16 cellular contexts compared by ENCODE assay signal in genomic region chr3:72018339-72018984, GRCh38.
DNase-seq lines count a peak whose midpoint lies in the region; ATAC-seq, FAIRE-seq and TF ChIP-seq lines count a peak whose summit lies in the region.
"Had no signal": no experiment of that assay in that cellular context is flagged by ENCODE, and none has a peak within 500 bp of the region (broad histone marks: within the 10 kb centered on the region; RNA-seq: fewer than 3 reads in every experiment).

No MANE protein-coding gene starts in this region.

- peak overlapping the region; percentile 41; the same call in 1 of the 2 replicates for H2BK12ac ChIP-seq in H1 (ENCODE audit: low read depth, low read length)

- H3K4me3 ChIP-seq in H1 (ENCODE audit: extremely low read depth in 1 of 4, insufficient read depth in 2 of 4, low read depth in 3 of 4, low read length in 4 of 4) = no peak overlapping the region
- H3K4me3 ChIP-seq: right lobe of liver had no signal

- no peaks in the 10 kb centered on the region for H3K27me3 ChIP-seq in H1 (replicated peaks in 1 of 4; ENCODE audit: control insufficient read depth in 3 of 4, extremely low read depth in 1 of 4, insufficient read depth in 3 of 4, low read length in 3 of 4)
- H3K27me3 ChIP-seq: right lobe of liver had no signal

- H2BK120ac ChIP-seq in H1 (replicated peaks; ENCODE audit: low read depth, low read length) = no peak overlapping the region

- no peak for TF ChIP-seq RAD21 in H1 (IDR thresholded peaks at IDR 0.05 in 1 of 2, conservative IDR thresholded peaks at IDR 0.05 in 1 of 2; ENCODE audit: low read depth in 2 of 2, low read length in 2 of 2)

- WGBS in H1 (ENCODE audit: extremely low coverage in 1 of 2, insufficient coverage in 1 of 2, insufficient read length in 1 of 2, insufficient replicate concordance in 2 of 2, low coverage in 1 of 2, low lambda C conversion rate in 2 of 2, missing lambda C conversion rate in 1 of 2), 2 experiments = 83% methylated on average over 5 of the region's 5 CpGs; no CpG with 5 or more reads in 1 of the 2 experiments

- TF ChIP-seq EP300 in H1 (IDR thresholded peaks at IDR 0.05; ENCODE audit: borderline replicate concordance in 1 of 2, low read depth in 2 of 2, low read length in 2 of 2) = no peak

- H3K9me3 Mint-ChIP-seq in neural crest cell = peaks cover 3% of the 10 kb centered on the region
- H3K9me3 Mint-ChIP-seq: T-cell had no signal

- H4K91ac ChIP-seq in H1 (replicated peaks; ENCODE audit: insufficient read length, low read length) = no peak overlapping the region

- H2BK20ac ChIP-seq in H1 (ENCODE audit: low read length) = no peak overlapping the region

- CTCF ChIA-PET in H1 (lab: Charles Lee; ENCODE audit: partially characterized antibody) = interaction anchor here (1.2 kb wide), 2 partner anchors 9 to 16 kb away, joined by 3 read pairs; no protein-coding TSS in a partner anchor

- H3K23me2 ChIP-seq in H1 (ENCODE audit: low read depth, low read length) = no peaks in the 10 kb centered on the region

- DNase-seq in GM03348 (ENCODE audit: low spot score) (peak; percentile 28), M059J (ENCODE audit: low read depth) (peak; percentile 20), H1 (ENCODE audit: low read depth in 1 of 2, low spot score in 2 of 2) (no peak), neural crest cell (ENCODE audit: low read depth, low spot score) (no peak), cerebellar cortex (ENCODE audit: low spot score) (no peak)
- DNase-seq: activated CD4-positive, alpha-beta T cell treated with anti-CD3 and anti-CD28 coated beads, Interleukin-2, amount 50 U/mL, for 1 hour; activated gamma-delta T cell treated with Interleukin-2 at 50 U/mL for 16 hours; Caco-2; NCI-H1930; T-cell had no signal

- no peaks in the 10 kb centered on the region for H3K79me2 ChIP-seq in H1 (ENCODE audit: control insufficient read depth in 1 of 2, insufficient read depth in 2 of 2, low read length in 2 of 2)

- H3K27ac Mint-ChIP-seq in neural crest cell (ENCODE audit: unreplicated experiment) = peak overlapping the region; percentile 63
- H3K27ac Mint-ChIP-seq: T-cell had no signal

- no peak overlapping the region for H3K56ac ChIP-seq in H1 (replicated peaks; ENCODE audit: insufficient read length, low read depth, low read length)

- TF ChIP-seq CTCF in H1 (IDR thresholded peaks at IDR 0.05; ENCODE audit: control extremely low read depth in 1 of 3, insufficient read depth in 1 of 3, low read depth in 1 of 3, low read length in 3 of 3) (no peak), neural crest cell (conservative IDR thresholded peaks at IDR 0.05) (no peak)

- peaks cover 10 to 13% of the 10 kb centered on the region in 2 experiments; a peak in 3 of 4 replicates for H3K9me3 ChIP-seq in H1 (ENCODE audit: insufficient read depth in 2 of 2, low read depth in 1 of 2, low read length in 1 of 2)
- H3K9me3 ChIP-seq: Caco-2, right lobe of liver had no signal

- no peak overlapping the region for H4K5ac ChIP-seq in H1 (ENCODE audit: insufficient read length, low read depth, low read length)

- no peak overlapping the region for H2BK15ac ChIP-seq in H1 (ENCODE audit: low read length)

- H3K18ac ChIP-seq in H1 (ENCODE audit: extremely low read depth, low read length) = no peak overlapping the region

- POLR2A ChIA-PET in H1 (lab: Charles Lee; ENCODE audit: partially characterized antibody) = interaction anchor here (0.6 kb wide), 3 partner anchors 34 to 593 kb away, joined by 3 read pairs; no protein-coding TSS in a partner anchor

- FAIRE-seq in H1 (lab: Jason Lieb, UNC) = no peak
- FAIRE-seq: bronchial epithelial cell, H54, HTR-8/SVneo had no signal

- no peak overlapping the region for H3K23ac ChIP-seq in H1 (ENCODE audit: insufficient read length)

- H2AFZ ChIP-seq in H1 (ENCODE audit: low read length) = no peak overlapping the region

- no peak overlapping the region for H3K4me3 Mint-ChIP-seq in neural crest cell
- H3K4me3 Mint-ChIP-seq: T-cell had no signal

- H3K27me3 Mint-ChIP-seq in neural crest cell (ENCODE audit: low read depth) = no peaks in the 10 kb centered on the region
- H3K27me3 Mint-ChIP-seq: T-cell had no signal

- H3K79me1 ChIP-seq in H1 (ENCODE audit: low read depth, low read length) = no peaks in the 10 kb centered on the region; the same call in 1 of the 2 replicates

- H3K4me1 Mint-ChIP-seq in neural crest cell = peaks cover 14% of the 10 kb centered on the region
- H3K4me1 Mint-ChIP-seq: T-cell had no signal

- H4K8ac ChIP-seq in H1 (ENCODE audit: extremely low read depth, insufficient read depth, low read length) = no peak overlapping the region

- no peak overlapping the region for H3K4me2 ChIP-seq in H1 (ENCODE audit: insufficient read depth in 1 of 2, low read depth in 2 of 2, low read length in 2 of 2)

- no peak overlapping the region for H3K9ac ChIP-seq in H1 (replicated peaks in 1 of 4; ENCODE audit: extremely low read depth in 1 of 4, low read depth in 3 of 4, low read length in 3 of 4)

- peaks cover 0 to 7% (median 2%) of the 10 kb centered on the region in 4 experiments; a peak in 2 of 8 replicates for H3K36me3 ChIP-seq in H1 (ENCODE audit: control insufficient read depth in 2 of 4, insufficient read depth in 4 of 4, low read length in 3 of 4)
- H3K36me3 ChIP-seq: right lobe of liver had no signal

- H2BK5ac ChIP-seq in H1 (ENCODE audit: low read depth, low read length) = no peak overlapping the region

- H3K14ac ChIP-seq in H1 (ENCODE audit: insufficient read length) = no peak overlapping the region

- no peak overlapping the region for H3K4ac ChIP-seq in H1 (replicated peaks; ENCODE audit: insufficient read length, low read depth, low read length)

- H3K27ac ChIP-seq in H1 (ENCODE audit: low read depth, low read length) = no peak overlapping the region
- H3K27ac ChIP-seq: right lobe of liver had no signal

- no peaks in the 10 kb centered on the region for H3K36me3 Mint-ChIP-seq in neural crest cell (ENCODE audit: low read depth)
- H3K36me3 Mint-ChIP-seq: T-cell had no signal

- no peaks in the 10 kb centered on the region for H4K20me1 ChIP-seq in H1 (replicated peaks in 1 of 2; ENCODE audit: control insufficient read depth in 1 of 2, insufficient read depth in 2 of 2, low read length in 2 of 2)

- no peak for TF ChIP-seq POLR2A in H1 (IDR thresholded peaks at IDR 0.05; ENCODE audit: control extremely low read depth in 1 of 2, low read depth in 2 of 2, low read length in 2 of 2)

- H2AK5ac ChIP-seq in H1 (ENCODE audit: low read depth, low read length) = no peak overlapping the region

- no peaks in the 10 kb centered on the region; a peak in 1 of 7 replicates for H3K4me1 ChIP-seq in H1 (replicated peaks in 1 of 4; ENCODE audit: control insufficient read depth in 3 of 4, insufficient read depth in 4 of 4, low read length in 3 of 4)
- H3K4me1 ChIP-seq: right lobe of liver had no signal

- no peak for ATAC-seq in GM18868 (IDR thresholded peaks at IDR 0.05; ENCODE audit: unreplicated experiment)
- no peak for ATAC-seq in HG03439 (IDR thresholded peaks at IDR 0.05; ENCODE audit: unreplicated experiment)
- ATAC-seq: T-cell had no signal

TF ChIP-seq in H1, 55 proteins besides CTCF, POLR2A, EP300 and RAD21:
- TF ChIP-seq BACH1 (IDR thresholded peaks at IDR 0.05; ENCODE audit: low read length) (peak; percentile 94), EGR1 (IDR thresholded peaks at IDR 0.05; ENCODE audit: borderline replicate concordance, low read depth, low read length) (no peak), MAFK (IDR thresholded peaks at IDR 0.05; ENCODE audit: low read depth, low read length) (peak; percentile 79), KDM1A (IDR thresholded peaks at IDR 0.05; ENCODE audit: borderline replicate concordance, low read length) (no peak), SUZ12 (IDR thresholded peaks at IDR 0.05; ENCODE audit: low read length) (no peak), CEBPB (IDR thresholded peaks at IDR 0.05; ENCODE audit: low read depth, low read length) (no peak), TAF7 (optimal IDR thresholded peaks at IDR 0.05; ENCODE audit: borderline replicate concordance, low read depth, low read length) (no peak), TBP (IDR thresholded peaks at IDR 0.05; ENCODE audit: low read depth, low read length) (no peak), FOSL1 (IDR thresholded peaks at IDR 0.05; ENCODE audit: insufficient read depth, low read depth, low read length) (no peak)

Comparison
In these comparisons a context has a peak if more than half of its experiments do, and no peak if none do; other contexts are left out.
1. DNase-seq: peak in GM03348 (single experiment) and M059J (single experiment); none in H1 (0 of 2), neural crest cell (single experiment) and cerebellar cortex (single experiment).